ENCODE assay signal across 1 cellular context in genomic region chr4:120869511-120870278, GRCh38.
TF ChIP-seq lines count a peak whose summit lies in the region.

No MANE protein-coding gene starts in this region.

TF ChIP-seq in H1, 55 proteins besides CTCF, POLR2A, EP300 and RAD21:
- no peak for TF ChIP-seq TAF7 (optimal IDR thresholded peaks at IDR 0.05; ENCODE audit: borderline replicate concordance, low read depth, low read length)
- TF ChIP-seq RFX5 (IDR thresholded peaks at IDR 0.05; ENCODE audit: borderline replicate concordance, low read depth, low read length) = no peak
- no peak for TF ChIP-seq SIRT6 (IDR thresholded peaks at IDR 0.05; ENCODE audit: low read length)
- no peak for TF ChIP-seq RXRA (IDR thresholded peaks at IDR 0.05; ENCODE audit: insufficient read depth, low read depth, low read length)
- TF ChIP-seq SP2 (IDR thresholded peaks at IDR 0.05; ENCODE audit: low read length) = no peak
- TF ChIP-seq CEBPB (IDR thresholded peaks at IDR 0.05; ENCODE audit: low read depth, low read length) = no peak
- no peak for TF ChIP-seq BRCA1 (IDR thresholded peaks at IDR 0.05; ENCODE audit: low read depth, low read length)
- TF ChIP-seq BACH1 (IDR thresholded peaks at IDR 0.05; ENCODE audit: low read length) = no peak
- TF ChIP-seq MAFK (IDR thresholded peaks at IDR 0.05; ENCODE audit: low read depth, low read length) = no peak
- no peak for TF ChIP-seq CHD2 (IDR thresholded peaks at IDR 0.05; ENCODE audit: low read length)
- no peak for TF ChIP-seq EGR1 (IDR thresholded peaks at IDR 0.05; ENCODE audit: borderline replicate concordance, low read depth, low read length)
- TF ChIP-seq TEAD4 (IDR thresholded peaks at IDR 0.05; ENCODE audit: low read depth, low read length) = no peak
- TF ChIP-seq EZH2 (IDR thresholded peaks at IDR 0.05; ENCODE audit: low read depth, low read length, severe bottlenecking) = no peak
- TF ChIP-seq TAF1 (IDR thresholded peaks at IDR 0.05; ENCODE audit: low read depth, low read length) = no peak
- no peak for TF ChIP-seq ZNF274 (IDR thresholded peaks at IDR 0.05; ENCODE audit: borderline replicate concordance, extremely low read depth, low read length)
- no peak for TF ChIP-seq POU5F1 (IDR thresholded peaks at IDR 0.05; ENCODE audit: low read depth, low read length)
- TF ChIP-seq JUN (IDR thresholded peaks at IDR 0.05; ENCODE audit: low read depth, low read length) = no peak
- no peak for TF ChIP-seq HDAC2 (IDR thresholded peaks at IDR 0.05; ENCODE audit: borderline replicate concordance in 1 of 2, low read depth in 2 of 2, low read length in 2 of 2)
- TF ChIP-seq, protein P1, sequence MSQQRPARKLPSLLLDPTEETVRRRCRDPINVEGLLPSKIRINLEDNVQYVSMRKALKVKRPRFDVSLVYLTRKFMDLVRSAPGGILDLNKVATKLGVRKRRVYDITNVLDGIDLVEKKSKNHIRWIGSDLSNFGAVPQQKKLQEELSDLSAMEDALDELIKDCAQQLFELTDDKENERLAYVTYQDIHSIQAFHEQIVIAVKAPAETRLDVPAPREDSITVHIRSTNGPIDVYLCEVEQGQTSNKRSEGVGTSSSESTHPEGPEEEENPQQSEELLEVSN (IDR thresholded peaks at IDR 0.05) = no peak
- no peak for TF ChIP-seq GABPA (IDR thresholded peaks at IDR 0.05; ENCODE audit: borderline replicate concordance, insufficient read depth, low read length)
